ENCODE assay signal across 8 cellular contexts in the genomic region with DNA sequence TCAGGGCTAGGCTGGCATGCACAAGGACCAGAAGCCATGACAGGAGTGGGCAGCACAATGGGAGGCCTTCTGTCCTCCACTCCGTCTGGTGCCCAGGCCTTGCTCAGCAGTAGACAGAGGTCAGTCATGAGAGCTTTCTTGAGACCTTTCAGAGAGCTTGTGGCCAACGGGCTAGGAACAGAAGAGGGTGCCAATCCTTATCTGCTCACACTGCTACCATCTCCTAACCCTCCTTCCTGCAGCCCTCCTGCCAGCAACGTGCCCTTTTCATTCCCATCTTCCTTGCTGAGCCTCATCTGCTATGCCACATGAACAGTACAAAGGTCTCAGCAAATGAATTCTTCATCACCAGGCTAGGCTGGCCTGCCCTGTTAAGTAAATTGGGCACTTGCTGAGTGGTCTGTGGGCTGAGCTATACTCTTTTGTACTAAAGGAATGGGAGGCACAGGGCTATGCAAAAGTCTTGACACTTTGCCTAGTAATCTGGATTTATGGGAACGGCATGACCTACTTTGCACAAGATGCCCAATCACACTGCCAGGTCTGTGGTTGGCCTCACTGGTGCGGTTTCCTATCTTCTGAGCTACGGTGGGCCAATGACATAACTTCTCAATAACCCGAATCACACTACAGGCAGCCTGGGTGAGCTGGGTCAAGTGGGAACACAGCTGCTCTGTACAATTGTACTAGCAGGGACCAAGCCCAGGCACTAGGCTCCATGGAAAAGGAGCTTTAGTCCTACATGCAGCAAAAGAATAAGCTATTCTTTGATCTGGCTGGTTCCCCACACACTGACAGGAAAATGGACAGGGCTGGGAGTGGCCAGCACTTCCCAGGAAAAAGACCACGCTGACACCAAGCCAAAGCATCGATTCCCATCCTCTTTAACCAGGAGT. TPM values are rescaled to one million over a fixed set of nuclear protein-coding genes. Genes with fewer than 3 reads are reported as not detected.
DNase-seq lines count a peak whose midpoint lies in the region; ATAC-seq and TF ChIP-seq lines count a peak whose summit lies in the region.

No MANE protein-coding gene starts in this region.

- TF ChIP-seq CTCF in left ventricle myocardium inferior (IDR thresholded peaks at IDR 0.05; ENCODE audit: borderline replicate concordance), result no peak
- TF ChIP-seq CTCF in osteocyte (IDR thresholded peaks at IDR 0.05), result no peak
- no peak for TF ChIP-seq CTCF in lower leg skin (IDR thresholded peaks at IDR 0.05)

- no peaks in the 10 kb centered on the region for H3K9me3 ChIP-seq in MG63
- H3K9me3 ChIP-seq in left ventricle myocardium inferior (replicated peaks), result no peaks in the 10 kb centered on the region

- intact Hi-C loops in left ventricle myocardium inferior (cut with micrococcal nuclease), result loop anchor here (5.0 kb wide), 1 partner anchor 46 kb away; the partner anchor contains the start of gene ELOVL5
- intact Hi-C loops in lower leg skin (cut with DNase I; ENCODE audit: low total_unique reads), result no loop called here

- H3K27me3 ChIP-seq in MG63 (no peaks in the 10 kb centered on the region), left ventricle myocardium inferior (ENCODE audit: low read depth) (no peaks in the 10 kb centered on the region)

- WGBS in lower leg skin, 2 donors, result 50 to 52% methylated on average over 8 to 9 of the region's 9 CpGs

- no peak for ATAC-seq in stimulated activated memory B cell treated with anti-CD40 and anti-IgM and Interleukin-4, amounts not matched to agents 10 μg/mL and 1 μg/mL and 100 μg/mL, for 72 hours
- no peak for ATAC-seq in GM19455 (IDR thresholded peaks at IDR 0.05; ENCODE audit: unreplicated experiment)

- H3K27ac ChIP-seq in left ventricle myocardium inferior (replicated peaks), result peak overlapping the region; percentile 83

- peak overlapping the region; percentile 73 for H3K27ac Mint-ChIP-seq in stimulated activated memory B cell treated with anti-CD40 and anti-IgM and Interleukin-4, amounts not matched to agents 10 μg/mL and 1 μg/mL and 100 μg/mL, for 72 hours
- no peak overlapping the region for H3K27ac Mint-ChIP-seq in osteocyte (ENCODE audit: unreplicated experiment)

- H3K4me1 Mint-ChIP-seq in stimulated activated memory B cell treated with anti-CD40 and anti-IgM and Interleukin-4, amounts not matched to agents 10 μg/mL and 1 μg/mL and 100 μg/mL, for 72 hours, result peaks cover 87% of the 10 kb centered on the region
- H3K4me1 Mint-ChIP-seq in osteocyte (ENCODE audit: unreplicated experiment), result peaks cover 41% of the 10 kb centered on the region

- no peak for TF ChIP-seq POLR2A in lower leg skin (IDR thresholded peaks at IDR 0.05)

- DNase-seq in MG63, result peak; percentile 61
- DNase-seq in activated gamma-delta T cell treated with anti-CD3 and anti-CD28 coated beads, Interleukin-2, amount 50 U/mL, for 16 hours (ENCODE audit: low read depth), result peak; percentile 20
- peak; percentile 24 for DNase-seq in left ventricle myocardium inferior
- DNase-seq in NCI-H345 treated with DMSO at 0.1 percent for 48 hours (lab: John Stamatoyannopoulos, UW; ENCODE audit: unreplicated experiment), result no peak
- DNase-seq in osteocyte (ENCODE audit: extremely low spot score, unreplicated experiment), result no peak
- no peak for DNase-seq in lower leg skin (ENCODE audit: low spot score in 2 of 2)

- peaks cover 80% of the 10 kb centered on the region for H3K4me1 ChIP-seq in left ventricle myocardium inferior

- peaks cover 1% of the 10 kb centered on the region for H3K36me3 Mint-ChIP-seq in stimulated activated memory B cell treated with anti-CD40 and anti-IgM and Interleukin-4, amounts not matched to agents 10 μg/mL and 1 μg/mL and 100 μg/mL, for 72 hours
- no peaks in the 10 kb centered on the region for H3K36me3 Mint-ChIP-seq in osteocyte (ENCODE audit: unreplicated experiment)

- H3K27me3 Mint-ChIP-seq in stimulated activated memory B cell treated with anti-CD40 and anti-IgM and Interleukin-4, amounts not matched to agents 10 μg/mL and 1 μg/mL and 100 μg/mL, for 72 hours, result no peaks in the 10 kb centered on the region
- no peaks in the 10 kb centered on the region for H3K27me3 Mint-ChIP-seq in osteocyte (ENCODE audit: unreplicated experiment)

- no peaks in the 10 kb centered on the region for H3K36me3 ChIP-seq in MG63
- no peaks in the 10 kb centered on the region for H3K36me3 ChIP-seq in left ventricle myocardium inferior

- no peaks in the 10 kb centered on the region for H3K9me3 Mint-ChIP-seq in stimulated activated memory B cell treated with anti-CD40 and anti-IgM and Interleukin-4, amounts not matched to agents 10 μg/mL and 1 μg/mL and 100 μg/mL, for 72 hours
- H3K9me3 Mint-ChIP-seq in osteocyte (ENCODE audit: unreplicated experiment), result no peaks in the 10 kb centered on the region

- no peak overlapping the region for H3K4me3 ChIP-seq in MG63
- peak overlapping the region; percentile 15 for H3K4me3 ChIP-seq in left ventricle myocardium inferior
- no peak overlapping the region for H3K4me3 ChIP-seq in lower leg skin (ENCODE audit: low read depth, poor library complexity, severe bottlenecking)

- H3K4me3 Mint-ChIP-seq in stimulated activated memory B cell treated with anti-CD40 and anti-IgM and Interleukin-4, amounts not matched to agents 10 μg/mL and 1 μg/mL and 100 μg/mL, for 72 hours, result peak overlapping the region; percentile 19
- no peak overlapping the region for H3K4me3 Mint-ChIP-seq in osteocyte (ENCODE audit: unreplicated experiment)

RNA-seq across cellular contexts. Expression of gene ELOVL5, which starts 47.8 kb away (rescaled TPM):
- 12.4 and 13.7 TPM in 2 replicates for total RNA-seq in MG63 (2014; rRNA removed; shearing (Covaris generic); ENCODE audit: low replicate concordance)
- 19.0 TPM for total RNA-seq in left ventricle myocardium inferior
- total RNA-seq in osteocyte, result 88.8 and 89.4 TPM in 2 replicates
- 10 to 100 TPM; 20.7 to 45.0 (median 38.8) TPM for total RNA-seq in lower leg skin

Comparison
In these comparisons a context has a peak if more than half of its experiments do, and no peak if none do; other contexts are left out.
1. DNase-seq: peak in MG63 (single experiment), activated gamma-delta T cell treated with anti-CD3 and anti-CD28 coated beads, Interleukin-2, amount 50 U/mL, for 16 hours (single experiment) and left ventricle myocardium inferior (single experiment); none in NCI-H345 treated with DMSO at 0.1 percent for 48 hours (single experiment), osteocyte (single experiment) and lower leg skin (0 of 2).